ENCODE assay signal across 8 cellular contexts in the genomic region with DNA sequence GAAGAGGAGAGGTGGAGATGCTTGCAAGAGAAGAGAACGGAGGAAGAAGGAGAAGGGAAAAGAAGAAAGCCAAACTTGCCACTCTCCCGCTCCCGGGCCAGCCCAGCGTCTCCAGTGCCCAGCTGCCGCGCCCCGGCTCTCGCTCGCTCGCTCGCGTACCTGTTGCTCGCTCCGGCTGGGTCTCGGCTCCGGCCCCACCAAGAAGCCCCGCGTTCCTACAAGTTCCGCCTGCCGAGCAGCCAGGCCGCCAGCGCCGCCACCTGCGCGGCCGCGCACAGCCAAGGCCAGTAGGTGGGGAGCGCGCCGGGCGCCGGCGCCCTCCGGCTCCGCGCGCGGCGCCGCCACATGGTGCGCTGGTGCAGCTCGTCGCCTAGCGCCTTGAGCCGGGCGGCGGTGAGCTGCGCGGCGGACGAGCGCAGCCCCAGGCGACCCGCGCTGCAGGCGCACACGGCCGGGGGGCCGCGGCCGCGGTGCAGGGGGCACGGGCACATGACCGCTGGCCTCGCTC. TPM values are rescaled to one million over a fixed set of nuclear protein-coding genes. Genes with fewer than 3 reads are reported as not detected.
DNase-seq lines count a peak whose midpoint lies in the region; ATAC-seq, FAIRE-seq and TF ChIP-seq lines count a peak whose summit lies in the region.

No MANE protein-coding gene starts in this region.

- peak overlapping the region; percentile 92 for H3K4me3 Mint-ChIP-seq in neural crest cell

- H3K4me1 Mint-ChIP-seq in neural crest cell = peaks cover 49% of the 10 kb centered on the region

- no peaks in the 10 kb centered on the region for H3K36me3 Mint-ChIP-seq in neural crest cell (ENCODE audit: low read depth)

- no peaks in the 10 kb centered on the region for H3K36me3 ChIP-seq in esophagus squamous epithelium

- WGBS in esophagus squamous epithelium, 2 donors = 0 to 2% methylated on average over 14 to 22 of the region's 65 CpGs

- peak; percentile 47 for DNase-seq in D721Med (ENCODE audit: insufficient read length, low spot score)
- DNase-seq in NCI-H1092 treated with DMSO at 0.1 percent for 48 hours (lab: John Stamatoyannopoulos, UW) = peak; percentile 63
- DNase-seq in esophagus squamous epithelium (lab: John Stamatoyannopoulos, UW) = no peak
- DNase-seq in neural crest cell (ENCODE audit: low read depth, low spot score) = peak; percentile 30
- no peak for DNase-seq in dedifferentiated amniotic fluid mesenchymal stem cell (ENCODE audit: extremely low spot score)

- peaks cover 0 to 100% (median 18%) of the 10 kb centered on the region in 4 donors for H3K27me3 ChIP-seq in esophagus squamous epithelium

- H3K27ac ChIP-seq in esophagus squamous epithelium = no peak overlapping the region

- peaks cover 90% of the 10 kb centered on the region for H3K27me3 Mint-ChIP-seq in neural crest cell (ENCODE audit: low read depth)

- H3K27ac Mint-ChIP-seq in neural crest cell (ENCODE audit: unreplicated experiment) = no peak overlapping the region

- H3K4me3 ChIP-seq in esophagus squamous epithelium = peak overlapping the region; percentile 16 to 65 (median 36)

- peak; percentile 2 for TF ChIP-seq CTCF in D721Med (IDR thresholded peaks at IDR 0.05; ENCODE audit: insufficient read depth, missing control alignments)
- TF ChIP-seq CTCF in esophagus squamous epithelium (IDR thresholded peaks at IDR 0.05) = peak in 1 of 6 experiments; percentile 17
- peak; percentile 18 for TF ChIP-seq CTCF in neural crest cell (conservative IDR thresholded peaks at IDR 0.05)

- peaks cover 20 to 51% (median 33%) of the 10 kb centered on the region in 3 donors for H3K4me1 ChIP-seq in esophagus squamous epithelium

- H3K9me3 Mint-ChIP-seq in neural crest cell = no peaks in the 10 kb centered on the region

- FAIRE-seq in D721Med (lab: Jason Lieb, UNC) = no peak

- no peak for TF ChIP-seq POLR2A in esophagus squamous epithelium (IDR thresholded peaks at IDR 0.05)

- peak; percentile 75 for ATAC-seq in GM21390 (IDR thresholded peaks at IDR 0.05; ENCODE audit: unreplicated experiment)
- ATAC-seq in activated CD4-positive, CD25-positive, alpha-beta regulatory T cell treated with anti-CD3 and anti-CD28 coated beads, Interleukin-2, amount 50 U/mL, for 24 hours = peak; percentile 55 to 71
- no peak for ATAC-seq in GM21825 (IDR thresholded peaks at IDR 0.05; ENCODE audit: unreplicated experiment)

- no peaks in the 10 kb centered on the region for H3K9me3 ChIP-seq in esophagus squamous epithelium

- intact Hi-C loops in esophagus squamous epithelium (cut with DNase I) = no loop called here

RNA-seq across cellular contexts. Expression of a gene that starts 0.4 kb away (rescaled TPM):
- under 1 TPM; 0.19 to 1.00 (median 0.25) TPM for total RNA-seq in esophagus squamous epithelium
- total RNA-seq in neural crest cell = 1.7 and 2.2 TPM in 2 replicates

RNA-seq across cellular contexts. Expression of a gene that starts 29.9 kb away (rescaled TPM):
- total RNA-seq in esophagus squamous epithelium (10 to 100 TPM in 2 of 4 donors, 1 to 10 TPM in 2; 7.4 to 15.4 (median 10.2) TPM), neural crest cell (34.8 and 37.9 TPM in 2 replicates)

Comparison
In these comparisons a context has a peak if more than half of its experiments do, and no peak if none do; other contexts are left out.
1. DNase-seq: peak in D721Med (single experiment), NCI-H1092 treated with DMSO at 0.1 percent for 48 hours (single experiment) and neural crest cell (single experiment); none in esophagus squamous epithelium (single experiment) and dedifferentiated amniotic fluid mesenchymal stem cell (single experiment).